Comparison of ENCODE assay signal across 8 cellular contexts in genomic region chr5:37378066-37378465, GRCh38. TPM values are rescaled to one million over a fixed set of nuclear protein-coding genes. Genes with fewer than 3 reads are reported as not detected.
A peak's percentile ranks its signal among the peaks of the same experiment; 100 is the strongest.
DNase-seq lines count a peak whose midpoint lies in the region; ATAC-seq and TF ChIP-seq lines count a peak whose summit lies in the region.
"Not testable (repeated sequence)": the region's sequence is repeated elsewhere in the genome, so short reads cannot be mapped to it uniquely, and the experiment has no call there.

No MANE protein-coding gene starts in this region.

- H3K4me1 ChIP-seq in CD4-positive, CD25-positive, alpha-beta regulatory T cell (ENCODE audit: control insufficient read depth, insufficient read depth, low read length, poor library complexity, severe bottlenecking) = not testable (repeated sequence)

- not testable (repeated sequence) for TF ChIP-seq CTCF in osteocyte (IDR thresholded peaks at IDR 0.05); type B pancreatic cell (conservative IDR thresholded peaks at IDR 0.05)

- not testable (repeated sequence) for H3K27ac ChIP-seq in CD4-positive, CD25-positive, alpha-beta regulatory T cell (ENCODE audit: insufficient read depth, low read length, poor library complexity, severe bottlenecking)

- peaks cover 14% of the 10 kb centered on the region for H3K27me3 Mint-ChIP-seq in CD4-positive, CD25-positive, alpha-beta regulatory T cell
- not testable (repeated sequence) for H3K27me3 Mint-ChIP-seq in T-helper 2 cell treated with Interferon-gamma antibody and Interleukin-4, amounts not matched to agents 5 μg/mL and 100 μg/mL, for 36 hours (ENCODE audit: low read depth); activated CD8-positive, alpha-beta memory T cell treated with anti-CD3 and anti-CD28 coated beads, Interleukin-2, amount 10 ng/mL, durations not matched to agents 7 days and 5 days; activated naive CD4-positive, alpha-beta T cell treated with anti-CD3 and anti-CD28 coated beads, Interleukin-2, amount 50 U/mL, for 24 hours; central memory CD8-positive, alpha-beta T cell; naive B cell; osteocyte (ENCODE audit: unreplicated experiment); type B pancreatic cell

- peaks cover 0 to 24% (median 8%) of the 10 kb centered on the region in 4 donors for H3K4me1 Mint-ChIP-seq in CD4-positive, CD25-positive, alpha-beta regulatory T cell
- H3K4me1 Mint-ChIP-seq in T-helper 2 cell treated with Interferon-gamma antibody and Interleukin-4, amounts not matched to agents 5 μg/mL and 100 μg/mL, for 36 hours (ENCODE audit: low read depth); central memory CD8-positive, alpha-beta T cell; osteocyte (ENCODE audit: unreplicated experiment); type B pancreatic cell (ENCODE audit: unreplicated experiment): not testable (repeated sequence)
- H3K4me1 Mint-ChIP-seq in activated CD8-positive, alpha-beta memory T cell treated with anti-CD3 and anti-CD28 coated beads, Interleukin-2, amount 10 ng/mL, durations not matched to agents 7 days and 5 days = peaks cover 14% of the 10 kb centered on the region
- peaks cover 19% of the 10 kb centered on the region for H3K4me1 Mint-ChIP-seq in activated naive CD4-positive, alpha-beta T cell treated with anti-CD3 and anti-CD28 coated beads, Interleukin-2, amount 50 U/mL, for 24 hours
- H3K4me1 Mint-ChIP-seq in naive B cell = peaks cover 4 to 26% (median 23%) of the 10 kb centered on the region in 3 donors

- not testable (repeated sequence) for H3K9me3 ChIP-seq in CD4-positive, CD25-positive, alpha-beta regulatory T cell (ENCODE audit: control insufficient read depth in 2 of 2, low read length in 2 of 2)

- not testable (repeated sequence) for DNase-seq in CD4-positive, CD25-positive, alpha-beta regulatory T cell; T-helper 2 cell treated with Interferon-gamma antibody and Interleukin-4, amounts not matched to agents 5 μg/mL and 100 μg/mL, for 36 hours (ENCODE audit: low spot score); activated CD8-positive, alpha-beta memory T cell treated with anti-CD3 and anti-CD28 coated beads, Interleukin-2, amount 10 ng/mL, durations not matched to agents 7 days and 5 days; central memory CD8-positive, alpha-beta T cell (ENCODE audit: low spot score in 2 of 2); naive B cell
- DNase-seq in osteocyte (ENCODE audit: extremely low spot score, unreplicated experiment) = peak; percentile 65
- DNase-seq in type B pancreatic cell (ENCODE audit: extremely low spot score, unreplicated experiment) = peak; percentile 40

- ATAC-seq in CD4-positive, CD25-positive, alpha-beta regulatory T cell (ENCODE audit: low read depth in 2 of 2); activated CD8-positive, alpha-beta memory T cell treated with anti-CD3 and anti-CD28 coated beads, Interleukin-2, amount 10 ng/mL, durations not matched to agents 7 days and 5 days; central memory CD8-positive, alpha-beta T cell (replicated peaks; ENCODE audit: extremely low read depth, poor library complexity, severe bottlenecking); naive B cell (ENCODE audit: low read depth in 2 of 2): not testable (repeated sequence)

- peak overlapping the region; percentile 72 to 97 (median 75) for H3K4me3 Mint-ChIP-seq in CD4-positive, CD25-positive, alpha-beta regulatory T cell
- H3K4me3 Mint-ChIP-seq in T-helper 2 cell treated with Interferon-gamma antibody and Interleukin-4, amounts not matched to agents 5 μg/mL and 100 μg/mL, for 36 hours = peak overlapping the region; percentile 67
- peak overlapping the region; percentile 50 for H3K4me3 Mint-ChIP-seq in activated CD8-positive, alpha-beta memory T cell treated with anti-CD3 and anti-CD28 coated beads, Interleukin-2, amount 10 ng/mL, durations not matched to agents 7 days and 5 days
- peak overlapping the region; percentile 54 for H3K4me3 Mint-ChIP-seq in activated naive CD4-positive, alpha-beta T cell treated with anti-CD3 and anti-CD28 coated beads, Interleukin-2, amount 50 U/mL, for 24 hours
- H3K4me3 Mint-ChIP-seq in central memory CD8-positive, alpha-beta T cell = peak overlapping the region; percentile 93
- H3K4me3 Mint-ChIP-seq in naive B cell (peak overlapping the region; percentile 56 to 95 (median 90)), type B pancreatic cell (peak overlapping the region; percentile 44)
- H3K4me3 Mint-ChIP-seq in osteocyte (ENCODE audit: unreplicated experiment) = not testable (repeated sequence)

- not testable (repeated sequence) for H3K36me3 Mint-ChIP-seq in CD4-positive, CD25-positive, alpha-beta regulatory T cell; activated CD8-positive, alpha-beta memory T cell treated with anti-CD3 and anti-CD28 coated beads, Interleukin-2, amount 10 ng/mL, durations not matched to agents 7 days and 5 days; activated naive CD4-positive, alpha-beta T cell treated with anti-CD3 and anti-CD28 coated beads, Interleukin-2, amount 50 U/mL, for 24 hours; naive B cell; osteocyte (ENCODE audit: unreplicated experiment); type B pancreatic cell
- peaks cover 13% of the 10 kb centered on the region for H3K36me3 Mint-ChIP-seq in T-helper 2 cell treated with Interferon-gamma antibody and Interleukin-4, amounts not matched to agents 5 μg/mL and 100 μg/mL, for 36 hours (ENCODE audit: low read depth)
- H3K36me3 Mint-ChIP-seq in central memory CD8-positive, alpha-beta T cell (ENCODE audit: insufficient read depth) = peaks cover 16% of the 10 kb centered on the region

- CTCF ChIA-PET in activated CD8-positive, alpha-beta memory T cell treated with anti-CD3 and anti-CD28 coated beads, Interleukin-2, amount 10 ng/mL, durations not matched to agents 7 days and 5 days (lab: Charles Lee) = interaction anchor here (1.3 kb wide), 1 partner anchor 35 kb away, joined by 4 read pairs; no protein-coding TSS in a partner anchor

- not testable (repeated sequence) for H3K36me3 ChIP-seq in CD4-positive, CD25-positive, alpha-beta regulatory T cell (ENCODE audit: control insufficient read depth, insufficient read depth, low read length)

- not testable (repeated sequence) for H3K27me3 ChIP-seq in CD4-positive, CD25-positive, alpha-beta regulatory T cell (ENCODE audit: control insufficient read depth, insufficient read depth, low read length)

- not testable (repeated sequence) for H3K27ac Mint-ChIP-seq in CD4-positive, CD25-positive, alpha-beta regulatory T cell; T-helper 2 cell treated with Interferon-gamma antibody and Interleukin-4, amounts not matched to agents 5 μg/mL and 100 μg/mL, for 36 hours; activated naive CD4-positive, alpha-beta T cell treated with anti-CD3 and anti-CD28 coated beads, Interleukin-2, amount 50 U/mL, for 24 hours; central memory CD8-positive, alpha-beta T cell (ENCODE audit: low read depth); osteocyte (ENCODE audit: unreplicated experiment); type B pancreatic cell
- H3K27ac Mint-ChIP-seq in activated CD8-positive, alpha-beta memory T cell treated with anti-CD3 and anti-CD28 coated beads, Interleukin-2, amount 10 ng/mL, durations not matched to agents 7 days and 5 days = peak overlapping the region; percentile 67
- peak overlapping the region in 3 of 6 donors; percentile 44 to 83 (median 70) for H3K27ac Mint-ChIP-seq in naive B cell

- not testable (repeated sequence) for H3K4me3 ChIP-seq in CD4-positive, CD25-positive, alpha-beta regulatory T cell (ENCODE audit: low read depth, low read length)

- H3K9me3 Mint-ChIP-seq in CD4-positive, CD25-positive, alpha-beta regulatory T cell; T-helper 2 cell treated with Interferon-gamma antibody and Interleukin-4, amounts not matched to agents 5 μg/mL and 100 μg/mL, for 36 hours; activated CD8-positive, alpha-beta memory T cell treated with anti-CD3 and anti-CD28 coated beads, Interleukin-2, amount 10 ng/mL, durations not matched to agents 7 days and 5 days (ENCODE audit: low read depth); activated naive CD4-positive, alpha-beta T cell treated with anti-CD3 and anti-CD28 coated beads, Interleukin-2, amount 50 U/mL, for 24 hours; central memory CD8-positive, alpha-beta T cell; naive B cell; osteocyte (ENCODE audit: unreplicated experiment); type B pancreatic cell: not testable (repeated sequence)

RNA-seq across cellular contexts. Expression of gene WDR70, which starts 1.1 kb away (rescaled TPM):
- total RNA-seq in CD4-positive, CD25-positive, alpha-beta regulatory T cell = 35.3 TPM
- polyA plus RNA-seq in CD4-positive, CD25-positive, alpha-beta regulatory T cell = 10 to 100 TPM; 15.9 to 26.9 (median 22.2) TPM
- 10 to 100 TPM; 39.1 to 39.3 TPM for total RNA-seq in activated CD8-positive, alpha-beta memory T cell treated with anti-CD3 and anti-CD28 coated beads, Interleukin-2, amount 10 ng/mL, durations not matched to agents 7 days and 5 days
- polyA plus RNA-seq in naive B cell (ENCODE audit: low read depth in 6 of 6) = 10 to 100 TPM; 19.2 to 29.1 (median 25.3) TPM
- 35.4 and 37.2 TPM in 2 replicates for total RNA-seq in osteocyte
- 33.4 and 50.2 TPM in 2 replicates for total RNA-seq in type B pancreatic cell (ENCODE audit: low replicate concordance)

RNA-seq across cellular contexts. Expression of gene NUP155, which starts 7.2 kb away (rescaled TPM):
- total RNA-seq in CD4-positive, CD25-positive, alpha-beta regulatory T cell = 24.0 TPM
- 10 to 100 TPM; 15.3 to 19.5 (median 17.0) TPM for polyA plus RNA-seq in CD4-positive, CD25-positive, alpha-beta regulatory T cell
- total RNA-seq in activated CD8-positive, alpha-beta memory T cell treated with anti-CD3 and anti-CD28 coated beads, Interleukin-2, amount 10 ng/mL, durations not matched to agents 7 days and 5 days = 10 to 100 TPM; 56.6 to 62.4 TPM
- polyA plus RNA-seq in naive B cell (ENCODE audit: low read depth in 6 of 6) = 10 to 100 TPM; 15.3 to 29.2 (median 24.8) TPM
- total RNA-seq in osteocyte (24.1 and 25.0 TPM in 2 replicates), type B pancreatic cell (ENCODE audit: low replicate concordance) (31.4 and 46.1 TPM in 2 replicates)
